Comparison of ENCODE assay signal across 19 cellular contexts in the genomic region with DNA sequence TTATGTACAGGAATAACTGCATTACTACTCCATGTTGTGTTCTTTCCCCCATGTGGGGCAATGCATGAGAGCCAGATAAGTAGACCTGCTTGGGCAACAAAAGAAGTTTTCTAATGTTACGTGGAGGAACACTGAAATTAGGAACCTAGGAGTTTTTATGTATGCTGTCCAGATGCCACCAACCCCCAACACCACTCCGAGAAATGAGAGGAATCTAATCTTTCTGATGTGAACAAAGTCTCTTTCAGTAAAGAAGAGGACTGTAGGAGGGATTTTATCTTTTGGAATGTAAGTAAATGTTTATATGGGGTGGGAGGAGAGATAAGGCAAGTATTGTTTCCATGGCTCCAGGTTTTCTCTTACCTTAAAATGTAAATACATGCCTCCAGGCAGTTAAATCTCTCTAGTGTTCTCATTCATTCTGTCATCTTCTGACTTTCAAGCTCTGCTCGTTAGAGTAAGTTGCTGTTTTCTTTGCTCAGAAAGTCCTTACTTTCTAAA.
"Had no signal": no experiment of that assay in that cellular context is flagged by ENCODE, and none has a peak within 500 bp of the region (broad histone marks: within the 10 kb centered on the region; RNA-seq: fewer than 3 reads in every experiment).

No MANE protein-coding gene starts in this region.

- H3K79me2 ChIP-seq: parathyroid adenoma had no signal

- DNase-seq: activated CD4-positive, alpha-beta memory T cell treated with anti-CD3 and anti-CD28 coated beads for 36 hours; activated effector memory CD4-positive, alpha-beta T cell treated with Interleukin-2 at 50 U/mL for 16 hours; activated naive CD4-positive, alpha-beta T cell treated with anti-CD3 and anti-CD28 coated beads, Interleukin-2, amount 50 U/mL, for 16 hours; activated T-cell treated with anti-CD3 and anti-CD28 coated beads, Interleukin-2, amount 50 U/mL, for 4 hours; central memory CD4-positive, alpha-beta T cell; esophagus squamous epithelium; foreskin fibroblast; glutamatergic neuron; left colon; mucosa of descending colon; naive thymus-derived CD4-positive, alpha-beta T cell; stimulated activated naive CD8-positive, alpha-beta T cell treated with anti-CD3 and anti-CD28 coated beads, Interleukin-15, Interleukin-2, amounts not matched to agents 100 U/mL and 50 U/mL, for 24 hours; T-helper 1 cell; T1000; transverse colon had no signal

- H3K9me3 ChIP-seq: esophagus squamous epithelium had no signal

- H3K9ac ChIP-seq: parathyroid adenoma had no signal

- H3K4me3 ChIP-seq: coronary artery, esophagus squamous epithelium, mucosa of descending colon, SK-N-MC, skin epidermis, transverse colon had no signal

- H3K36me3 ChIP-seq: esophagus squamous epithelium, transverse colon had no signal

- H2AFZ ChIP-seq: parathyroid adenoma had no signal

- H3K27me3 ChIP-seq: esophagus squamous epithelium, transverse colon had no signal

- ATAC-seq: activated T-cell treated with anti-CD3 and anti-CD28 coated beads, Interleukin-2, amount 50 U/mL, for 4 hours; left colon; mucosa of descending colon; naive thymus-derived CD4-positive, alpha-beta T cell; stimulated activated naive CD8-positive, alpha-beta T cell treated with anti-CD3 and anti-CD28 coated beads, Interleukin-15, Interleukin-2, amounts not matched to agents 100 U/mL and 50 U/mL, for 24 hours had no signal

- H3K4me1 ChIP-seq: esophagus squamous epithelium, parathyroid adenoma, transverse colon had no signal

- H3K27ac ChIP-seq: coronary artery, esophagus squamous epithelium, parathyroid adenoma, SK-N-MC, skin epidermis, transverse colon had no signal
